Comparison of ENCODE assay signal across 8 cellular contexts in the genomic region with DNA sequence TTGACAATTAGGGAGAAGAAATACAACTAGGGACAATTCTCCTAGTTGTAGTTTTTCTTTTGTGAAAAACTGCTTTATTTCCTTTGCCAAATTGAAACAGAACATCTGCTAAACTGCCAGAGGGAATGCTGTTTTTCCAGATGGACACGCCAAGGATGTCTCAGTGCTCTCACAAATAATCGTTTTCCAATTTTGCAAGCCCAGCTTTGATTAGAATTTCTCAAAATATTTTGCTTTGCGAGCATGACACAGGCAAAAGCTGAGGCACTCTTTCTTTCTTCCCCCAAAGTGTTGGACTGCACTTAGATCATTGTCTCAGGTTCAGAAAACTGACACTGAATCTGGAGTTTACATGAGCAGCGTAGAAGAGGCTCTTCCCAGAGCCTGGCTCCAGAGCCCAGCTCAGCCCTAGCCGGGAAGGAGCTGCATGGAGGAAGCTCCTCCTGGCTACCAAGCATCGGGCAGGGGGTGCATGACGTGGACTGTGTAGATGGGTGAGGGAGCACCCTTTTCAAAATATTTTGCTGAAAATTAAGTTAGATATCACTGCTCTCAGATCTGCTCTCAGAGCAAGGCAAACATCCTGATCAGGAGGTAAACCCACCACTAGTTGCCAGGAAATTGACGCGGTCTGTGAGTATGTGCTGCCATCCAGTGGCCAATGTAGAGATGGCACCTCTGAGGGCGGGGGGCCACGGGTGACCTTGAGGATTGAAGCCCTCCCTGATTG.
DNase-seq lines count a peak whose midpoint lies in the region; ATAC-seq, FAIRE-seq and TF ChIP-seq lines count a peak whose summit lies in the region.

No MANE protein-coding gene starts in this region.

- DNase-seq in C1 segment of cervical spinal cord (lab: John Stamatoyannopoulos, UW) (peak in 10 of 14 donors; percentile 9 to 64 (median 32)), RCC 7860 (ENCODE audit: low spot score) (peak; percentile 21), germinal center (ENCODE audit: low spot score) (peak; percentile 67), tibial nerve (ENCODE audit: low spot score in 2 of 2) (peak; percentile 54 to 77)
- peak; percentile 57 for DNase-seq in activated effector memory CD4-positive, alpha-beta T cell treated with Interleukin-2 at 50 U/mL for 16 hours

- H3K4me1 ChIP-seq in parathyroid adenoma (no peaks in the 10 kb centered on the region), tibial nerve (peaks cover 0 to 23% (median 5%) of the 10 kb centered on the region in 4 donors)

- peak; percentile 77 for ATAC-seq in GM18909 (IDR thresholded peaks at IDR 0.05; ENCODE audit: poor library complexity, unreplicated experiment)
- ATAC-seq in HG03439 (IDR thresholded peaks at IDR 0.05; ENCODE audit: unreplicated experiment) = peak; percentile 82

- no peak overlapping the region for H2AFZ ChIP-seq in parathyroid adenoma

- H3K4me3 ChIP-seq in parathyroid adenoma (ENCODE audit: low read depth, low read length) (no peak overlapping the region), tibial nerve (peak overlapping the region in 1 of 4 donors; percentile 8)

- FAIRE-seq in RCC 7860 (lab: Jason Lieb, UNC) = no peak

- H3K9ac ChIP-seq in parathyroid adenoma = no peak overlapping the region

- H3K9me3 ChIP-seq in parathyroid adenoma (ENCODE audit: control insufficient read depth, low read length) (no peaks in the 10 kb centered on the region), tibial nerve (no peaks in the 10 kb centered on the region)

- H3K79me2 ChIP-seq in parathyroid adenoma = no peaks in the 10 kb centered on the region

- peak; percentile 88 for TF ChIP-seq CTCF in parathyroid adenoma (IDR thresholded peaks at IDR 0.05)
- TF ChIP-seq CTCF in tibial nerve (IDR thresholded peaks at IDR 0.05) = peak; percentile 87 to 97 (median 94)

- peak in 1 of 2 donors; percentile 39 for TF ChIP-seq EP300 in tibial nerve (IDR thresholded peaks at IDR 0.05)

- peak overlapping the region; percentile 12 for H3K4me2 ChIP-seq in parathyroid adenoma (ENCODE audit: low read length)

- H3K36me3 ChIP-seq in parathyroid adenoma (ENCODE audit: control insufficient read depth, insufficient read depth, low read length) = no peaks in the 10 kb centered on the region
- H3K36me3 ChIP-seq in tibial nerve = peaks cover 0 to 4% (median 0%) of the 10 kb centered on the region in 3 donors

- H3K27me3 ChIP-seq in parathyroid adenoma (ENCODE audit: control insufficient read depth, insufficient read depth, low read length) = no peaks in the 10 kb centered on the region
- no peaks in the 10 kb centered on the region for H3K27me3 ChIP-seq in tibial nerve

- 15 to 20% methylated on average over 11 of the region's 11 CpGs for WGBS in tibial nerve, 2 donors

- no peak overlapping the region for H3K27ac ChIP-seq in parathyroid adenoma
- peak overlapping the region in 2 of 4 donors; percentile 38 to 47 for H3K27ac ChIP-seq in tibial nerve

- TF ChIP-seq POLR2A in tibial nerve (IDR thresholded peaks at IDR 0.05) = no peak
